Comparison of ENCODE assay signal across 1 cellular context in the genomic region with DNA sequence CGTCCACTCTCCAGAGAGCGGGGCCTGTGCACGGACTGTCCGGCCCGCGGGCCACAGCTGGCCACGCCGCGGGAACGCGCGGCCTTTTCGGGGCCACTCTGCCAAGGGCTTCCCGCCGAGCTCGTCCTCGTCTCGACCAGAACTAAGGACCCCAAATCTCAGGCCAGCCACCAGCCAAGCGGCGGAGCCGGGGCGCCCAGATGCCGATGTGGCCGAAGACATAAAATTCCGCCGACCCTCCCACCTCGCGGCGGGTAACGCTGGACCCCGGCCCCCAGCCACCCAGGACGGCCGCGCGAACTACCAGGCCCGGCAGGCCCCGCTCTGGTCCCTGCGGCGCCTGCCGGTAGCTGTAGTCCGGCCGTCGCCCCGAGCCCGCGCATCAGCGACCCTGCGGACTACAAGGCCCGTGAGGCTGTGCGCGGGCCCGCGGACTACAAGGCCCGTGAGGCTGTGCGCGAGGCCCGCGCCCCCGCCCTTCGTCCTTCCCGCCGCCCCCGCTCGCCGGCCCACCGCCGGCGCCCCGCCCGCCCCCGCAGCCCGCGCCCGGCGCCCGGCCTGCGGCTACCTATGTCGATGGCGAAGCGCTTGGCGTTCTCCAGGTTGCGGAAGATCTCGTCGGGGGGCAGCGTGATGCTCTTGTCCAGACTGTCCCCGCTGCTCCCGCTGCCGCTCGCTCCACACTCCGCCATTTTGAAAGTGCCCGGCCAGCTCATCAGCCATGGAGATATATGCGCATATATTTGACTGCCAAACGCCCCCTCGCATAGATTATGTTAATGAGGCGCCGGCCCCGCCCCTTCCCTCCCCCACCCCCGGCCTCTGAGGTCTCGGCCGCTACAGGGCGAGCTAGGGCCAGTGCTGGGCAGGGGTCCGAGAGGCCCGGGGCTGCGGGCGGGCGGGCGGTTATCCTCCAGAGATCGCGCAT.
TF ChIP-seq lines count a peak whose summit lies in the region.

A gene (minus strand): TSS at position 701 of the 928 bp plus-strand sequence. CDS start 9 bp downstream, at position 692.

TF ChIP-seq in K562, 482 proteins besides CTCF, POLR2A, EP300 and RAD21 (continued from another document and continues in another):
- peak; percentile 83 for TF ChIP-seq HDAC8 (tag; IDR thresholded peaks at IDR 0.05)
- TF ChIP-seq ARID2 (IDR thresholded peaks at IDR 0.05), result no peak
- peak; percentile 81; the same call in 1 of the 2 replicates for TF ChIP-seq HIVEP1 (CRISPR knock-in tag; IDR thresholded peaks at IDR 0.05)
- TF ChIP-seq, protein P1, sequence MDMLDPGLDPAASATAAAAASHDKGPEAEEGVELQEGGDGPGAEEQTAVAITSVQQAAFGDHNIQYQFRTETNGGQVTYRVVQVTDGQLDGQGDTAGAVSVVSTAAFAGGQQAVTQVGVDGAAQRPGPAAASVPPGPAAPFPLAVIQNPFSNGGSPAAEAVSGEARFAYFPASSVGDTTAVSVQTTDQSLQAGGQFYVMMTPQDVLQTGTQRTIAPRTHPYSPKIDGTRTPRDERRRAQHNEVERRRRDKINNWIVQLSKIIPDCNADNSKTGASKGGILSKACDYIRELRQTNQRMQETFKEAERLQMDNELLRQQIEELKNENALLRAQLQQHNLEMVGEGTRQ (CRISPR knock-in tag; IDR thresholded peaks at IDR 0.05), result no peak
- TF ChIP-seq, protein P2, sequence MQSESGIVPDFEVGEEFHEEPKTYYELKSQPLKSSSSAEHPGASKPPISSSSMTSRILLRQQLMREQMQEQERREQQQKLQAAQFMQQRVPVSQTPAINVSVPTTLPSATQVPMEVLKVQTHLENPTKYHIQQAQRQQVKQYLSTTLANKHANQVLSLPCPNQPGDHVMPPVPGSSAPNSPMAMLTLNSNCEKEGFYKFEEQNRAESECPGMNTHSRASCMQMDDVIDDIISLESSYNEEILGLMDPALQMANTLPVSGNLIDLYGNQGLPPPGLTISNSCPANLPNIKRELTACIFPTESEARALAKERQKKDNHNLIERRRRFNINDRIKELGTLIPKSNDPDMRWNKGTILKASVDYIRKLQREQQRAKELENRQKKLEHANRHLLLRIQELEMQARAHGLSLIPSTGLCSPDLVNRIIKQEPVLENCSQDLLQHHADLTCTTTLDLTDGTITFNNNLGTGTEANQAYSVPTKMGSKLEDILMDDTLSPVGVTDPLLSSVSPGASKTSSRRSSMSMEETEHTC (IDR thresholded peaks at IDR 0.05), result no peak
- TF ChIP-seq SMAD3 (CRISPR knock-in tag; conservative IDR thresholded peaks at IDR 0.05), result peak; percentile 97
- TF ChIP-seq ZNF75A (CRISPR knock-in tag; IDR thresholded peaks at IDR 0.05), result no peak
- peak in 1 of 2 experiments; percentile 73; a peak in 1 of 4 replicates for TF ChIP-seq KDM4B (IDR thresholded peaks at IDR 0.05; ENCODE audit: borderline replicate concordance in 2 of 2, low read depth in 1 of 2)
- TF ChIP-seq, protein P3, sequence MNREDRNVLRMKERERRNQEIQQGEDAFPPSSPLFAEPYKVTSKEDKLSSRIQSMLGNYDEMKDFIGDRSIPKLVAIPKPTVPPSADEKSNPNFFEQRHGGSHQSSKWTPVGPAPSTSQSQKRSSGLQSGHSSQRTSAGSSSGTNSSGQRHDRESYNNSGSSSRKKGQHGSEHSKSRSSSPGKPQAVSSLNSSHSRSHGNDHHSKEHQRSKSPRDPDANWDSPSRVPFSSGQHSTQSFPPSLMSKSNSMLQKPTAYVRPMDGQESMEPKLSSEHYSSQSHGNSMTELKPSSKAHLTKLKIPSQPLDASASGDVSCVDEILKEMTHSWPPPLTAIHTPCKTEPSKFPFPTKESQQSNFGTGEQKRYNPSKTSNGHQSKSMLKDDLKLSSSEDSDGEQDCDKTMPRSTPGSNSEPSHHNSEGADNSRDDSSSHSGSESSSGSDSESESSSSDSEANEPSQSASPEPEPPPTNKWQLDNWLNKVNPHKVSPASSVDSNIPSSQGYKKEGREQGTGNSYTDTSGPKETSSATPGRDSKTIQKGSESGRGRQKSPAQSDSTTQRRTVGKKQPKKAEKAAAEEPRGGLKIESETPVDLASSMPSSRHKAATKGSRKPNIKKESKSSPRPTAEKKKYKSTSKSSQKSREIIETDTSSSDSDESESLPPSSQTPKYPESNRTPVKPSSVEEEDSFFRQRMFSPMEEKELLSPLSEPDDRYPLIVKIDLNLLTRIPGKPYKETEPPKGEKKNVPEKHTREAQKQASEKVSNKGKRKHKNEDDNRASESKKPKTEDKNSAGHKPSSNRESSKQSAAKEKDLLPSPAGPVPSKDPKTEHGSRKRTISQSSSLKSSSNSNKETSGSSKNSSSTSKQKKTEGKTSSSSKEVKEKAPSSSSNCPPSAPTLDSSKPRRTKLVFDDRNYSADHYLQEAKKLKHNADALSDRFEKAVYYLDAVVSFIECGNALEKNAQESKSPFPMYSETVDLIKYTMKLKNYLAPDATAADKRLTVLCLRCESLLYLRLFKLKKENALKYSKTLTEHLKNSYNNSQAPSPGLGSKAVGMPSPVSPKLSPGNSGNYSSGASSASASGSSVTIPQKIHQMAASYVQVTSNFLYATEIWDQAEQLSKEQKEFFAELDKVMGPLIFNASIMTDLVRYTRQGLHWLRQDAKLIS (CRISPR knock-in tag; IDR thresholded peaks at IDR 0.05), result peak; percentile 70; the same call in 1 of the 2 replicates
- no peak; the same call in 1 of the 2 replicates for TF ChIP-seq NR3C1 (CRISPR knock-in tag; IDR thresholded peaks at IDR 0.05)
- TF ChIP-seq, protein P4, sequence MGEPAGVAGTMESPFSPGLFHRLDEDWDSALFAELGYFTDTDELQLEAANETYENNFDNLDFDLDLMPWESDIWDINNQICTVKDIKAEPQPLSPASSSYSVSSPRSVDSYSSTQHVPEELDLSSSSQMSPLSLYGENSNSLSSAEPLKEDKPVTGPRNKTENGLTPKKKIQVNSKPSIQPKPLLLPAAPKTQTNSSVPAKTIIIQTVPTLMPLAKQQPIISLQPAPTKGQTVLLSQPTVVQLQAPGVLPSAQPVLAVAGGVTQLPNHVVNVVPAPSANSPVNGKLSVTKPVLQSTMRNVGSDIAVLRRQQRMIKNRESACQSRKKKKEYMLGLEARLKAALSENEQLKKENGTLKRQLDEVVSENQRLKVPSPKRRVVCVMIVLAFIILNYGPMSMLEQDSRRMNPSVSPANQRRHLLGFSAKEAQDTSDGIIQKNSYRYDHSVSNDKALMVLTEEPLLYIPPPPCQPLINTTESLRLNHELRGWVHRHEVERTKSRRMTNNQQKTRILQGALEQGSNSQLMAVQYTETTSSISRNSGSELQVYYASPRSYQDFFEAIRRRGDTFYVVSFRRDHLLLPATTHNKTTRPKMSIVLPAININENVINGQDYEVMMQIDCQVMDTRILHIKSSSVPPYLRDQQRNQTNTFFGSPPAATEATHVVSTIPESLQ (CRISPR knock-in tag; IDR thresholded peaks at IDR 0.05), result no peak
- TF ChIP-seq ZNF551 (CRISPR knock-in tag; IDR thresholded peaks at IDR 0.05), result no peak
- TF ChIP-seq, protein P5, sequence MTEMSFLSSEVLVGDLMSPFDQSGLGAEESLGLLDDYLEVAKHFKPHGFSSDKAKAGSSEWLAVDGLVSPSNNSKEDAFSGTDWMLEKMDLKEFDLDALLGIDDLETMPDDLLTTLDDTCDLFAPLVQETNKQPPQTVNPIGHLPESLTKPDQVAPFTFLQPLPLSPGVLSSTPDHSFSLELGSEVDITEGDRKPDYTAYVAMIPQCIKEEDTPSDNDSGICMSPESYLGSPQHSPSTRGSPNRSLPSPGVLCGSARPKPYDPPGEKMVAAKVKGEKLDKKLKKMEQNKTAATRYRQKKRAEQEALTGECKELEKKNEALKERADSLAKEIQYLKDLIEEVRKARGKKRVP (CRISPR knock-in tag; IDR thresholded peaks at IDR 0.05), result peak; percentile 87
- TF ChIP-seq ZNF79 (CRISPR knock-in tag; IDR thresholded peaks at IDR 0.05; ENCODE audit: low read depth), result no peak; the same call in 1 of the 2 replicates
- TF ChIP-seq, protein P6, sequence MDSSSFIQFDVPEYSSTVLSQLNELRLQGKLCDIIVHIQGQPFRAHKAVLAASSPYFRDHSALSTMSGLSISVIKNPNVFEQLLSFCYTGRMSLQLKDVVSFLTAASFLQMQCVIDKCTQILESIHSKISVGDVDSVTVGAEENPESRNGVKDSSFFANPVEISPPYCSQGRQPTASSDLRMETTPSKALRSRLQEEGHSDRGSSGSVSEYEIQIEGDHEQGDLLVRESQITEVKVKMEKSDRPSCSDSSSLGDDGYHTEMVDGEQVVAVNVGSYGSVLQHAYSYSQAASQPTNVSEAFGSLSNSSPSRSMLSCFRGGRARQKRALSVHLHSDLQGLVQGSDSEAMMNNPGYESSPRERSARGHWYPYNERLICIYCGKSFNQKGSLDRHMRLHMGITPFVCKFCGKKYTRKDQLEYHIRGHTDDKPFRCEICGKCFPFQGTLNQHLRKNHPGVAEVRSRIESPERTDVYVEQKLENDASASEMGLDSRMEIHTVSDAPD (CRISPR knock-in tag; IDR thresholded peaks at IDR 0.05), result no peak
- no peak for TF ChIP-seq NFE2L1 (tag; IDR thresholded peaks at IDR 0.05; ENCODE audit: borderline replicate concordance, low read depth)
- no peak for TF ChIP-seq XRCC5 (IDR thresholded peaks at IDR 0.05; ENCODE audit: low read depth, low read length)
- peak; percentile 100 for TF ChIP-seq SIX5 (IDR thresholded peaks at IDR 0.05; ENCODE audit: borderline replicate concordance in 1 of 2, insufficient read depth in 1 of 2, low read depth in 1 of 2, low read length in 2 of 2)
- TF ChIP-seq PHB2 (IDR thresholded peaks at IDR 0.05; ENCODE audit: low read depth), result no peak
- no peak for TF ChIP-seq YBX1 (IDR thresholded peaks at IDR 0.05)
- no peak for TF ChIP-seq ZKSCAN3 (CRISPR knock-in tag; IDR thresholded peaks at IDR 0.05)
- no peak for TF ChIP-seq ZNF133 (CRISPR knock-in tag; IDR thresholded peaks at IDR 0.05)
- TF ChIP-seq TAF9B (IDR thresholded peaks at IDR 0.05; ENCODE audit: partially characterized antibody), result no peak
- TF ChIP-seq FIP1L1 (IDR thresholded peaks at IDR 0.05; ENCODE audit: low read depth, low read length, poor library complexity, severe bottlenecking), result peak; percentile 59
- TF ChIP-seq ZNF23 (CRISPR knock-in tag; IDR thresholded peaks at IDR 0.05), result no peak
- peak; percentile 57; the same call in 1 of the 2 replicates for TF ChIP-seq ZKSCAN8 (CRISPR knock-in tag; IDR thresholded peaks at IDR 0.05)
- TF ChIP-seq ZNF830 (CRISPR knock-in tag; IDR thresholded peaks at IDR 0.05), result no peak
- TF ChIP-seq RFX7 (CRISPR knock-in tag; IDR thresholded peaks at IDR 0.05), result no peak
- TF ChIP-seq ETV6 (IDR thresholded peaks at IDR 0.05; ENCODE audit: borderline replicate concordance in 1 of 2, low read depth in 2 of 2, low read length in 1 of 2), result no peak
- TF ChIP-seq ETV6 (CRISPR knock-in tag; IDR thresholded peaks at IDR 0.05; ENCODE audit: borderline replicate concordance), result no peak
- no peak for TF ChIP-seq SNRNP70 (optimal IDR thresholded peaks at IDR 0.05; ENCODE audit: low read depth, low read length)
- TF ChIP-seq PRPF4 (IDR thresholded peaks at IDR 0.05; ENCODE audit: insufficient read depth, low read depth, low read length, poor library complexity, severe bottlenecking), result no peak
- TF ChIP-seq ZNF77 (CRISPR knock-in tag; IDR thresholded peaks at IDR 0.05), result no peak
- 0 out of 2 replicates have a peak, but pooled peaks have one; percentile 45 for TF ChIP-seq ZFPM2 (CRISPR knock-in tag; IDR thresholded peaks at IDR 0.05)
- TF ChIP-seq, protein P7, sequence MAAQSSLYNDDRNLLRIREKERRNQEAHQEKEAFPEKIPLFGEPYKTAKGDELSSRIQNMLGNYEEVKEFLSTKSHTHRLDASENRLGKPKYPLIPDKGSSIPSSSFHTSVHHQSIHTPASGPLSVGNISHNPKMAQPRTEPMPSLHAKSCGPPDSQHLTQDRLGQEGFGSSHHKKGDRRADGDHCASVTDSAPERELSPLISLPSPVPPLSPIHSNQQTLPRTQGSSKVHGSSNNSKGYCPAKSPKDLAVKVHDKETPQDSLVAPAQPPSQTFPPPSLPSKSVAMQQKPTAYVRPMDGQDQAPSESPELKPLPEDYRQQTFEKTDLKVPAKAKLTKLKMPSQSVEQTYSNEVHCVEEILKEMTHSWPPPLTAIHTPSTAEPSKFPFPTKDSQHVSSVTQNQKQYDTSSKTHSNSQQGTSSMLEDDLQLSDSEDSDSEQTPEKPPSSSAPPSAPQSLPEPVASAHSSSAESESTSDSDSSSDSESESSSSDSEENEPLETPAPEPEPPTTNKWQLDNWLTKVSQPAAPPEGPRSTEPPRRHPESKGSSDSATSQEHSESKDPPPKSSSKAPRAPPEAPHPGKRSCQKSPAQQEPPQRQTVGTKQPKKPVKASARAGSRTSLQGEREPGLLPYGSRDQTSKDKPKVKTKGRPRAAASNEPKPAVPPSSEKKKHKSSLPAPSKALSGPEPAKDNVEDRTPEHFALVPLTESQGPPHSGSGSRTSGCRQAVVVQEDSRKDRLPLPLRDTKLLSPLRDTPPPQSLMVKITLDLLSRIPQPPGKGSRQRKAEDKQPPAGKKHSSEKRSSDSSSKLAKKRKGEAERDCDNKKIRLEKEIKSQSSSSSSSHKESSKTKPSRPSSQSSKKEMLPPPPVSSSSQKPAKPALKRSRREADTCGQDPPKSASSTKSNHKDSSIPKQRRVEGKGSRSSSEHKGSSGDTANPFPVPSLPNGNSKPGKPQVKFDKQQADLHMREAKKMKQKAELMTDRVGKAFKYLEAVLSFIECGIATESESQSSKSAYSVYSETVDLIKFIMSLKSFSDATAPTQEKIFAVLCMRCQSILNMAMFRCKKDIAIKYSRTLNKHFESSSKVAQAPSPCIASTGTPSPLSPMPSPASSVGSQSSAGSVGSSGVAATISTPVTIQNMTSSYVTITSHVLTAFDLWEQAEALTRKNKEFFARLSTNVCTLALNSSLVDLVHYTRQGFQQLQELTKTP (IDR thresholded peaks at IDR 0.05; ENCODE audit: low read depth in 1 of 2, partially characterized antibody in 2 of 2), result peak in 1 of 2 experiments; percentile 98
- peak; percentile 51; the same call in 1 of the 2 replicates for TF ChIP-seq RNF2 (IDR thresholded peaks at IDR 0.05)
- TF ChIP-seq GTF2F1 (IDR thresholded peaks at IDR 0.05; ENCODE audit: low read depth, low read length), result no peak; the same call in 1 of the 2 replicates
- TF ChIP-seq, protein P8, sequence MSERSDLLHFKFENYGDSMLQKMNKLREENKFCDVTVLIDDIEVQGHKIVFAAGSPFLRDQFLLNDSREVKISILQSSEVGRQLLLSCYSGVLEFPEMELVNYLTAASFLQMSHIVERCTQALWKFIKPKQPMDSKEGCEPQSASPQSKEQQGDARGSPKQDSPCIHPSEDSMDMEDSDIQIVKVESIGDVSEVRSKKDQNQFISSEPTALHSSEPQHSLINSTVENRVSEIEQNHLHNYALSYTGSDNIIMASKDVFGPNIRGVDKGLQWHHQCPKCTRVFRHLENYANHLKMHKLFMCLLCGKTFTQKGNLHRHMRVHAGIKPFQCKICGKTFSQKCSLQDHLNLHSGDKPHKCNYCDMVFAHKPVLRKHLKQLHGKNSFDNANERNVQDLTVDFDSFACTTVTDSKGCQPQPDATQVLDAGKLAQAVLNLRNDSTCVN (CRISPR knock-in tag; IDR thresholded peaks at IDR 0.05), result no peak; the same call in 1 of the 2 replicates
